14 cellular contexts compared by ENCODE assay signal in genomic region chr4:24991015-24991414, GRCh38. TPM values are rescaled to one million over a fixed set of nuclear protein-coding genes. Genes with fewer than 3 reads are reported as not detected.
DNase-seq lines count a peak whose midpoint lies in the region; ATAC-seq and TF ChIP-seq lines count a peak whose summit lies in the region.
"Had no signal": no experiment of that assay in that cellular context is flagged by ENCODE, and none has a peak within 500 bp of the region (broad histone marks: within the 10 kb centered on the region; RNA-seq: fewer than 3 reads in every experiment).

No MANE protein-coding gene starts in this region.

- no peak overlapping the region for H3K4me3 Mint-ChIP-seq in mesothelial cell of epicardium
- H3K4me3 Mint-ChIP-seq: activated naive CD4-positive, alpha-beta T cell treated with anti-CD3 and anti-CD28 coated beads, Interleukin-2, amount 10 ng/mL, durations not matched to agents 7 days and 5 days; CD14-positive monocyte; GM23338; naive thymus-derived CD4-positive, alpha-beta T cell had no signal

- H3K9me3 Mint-ChIP-seq in mesothelial cell of epicardium, result peaks cover 18% of the 10 kb centered on the region
- H3K9me3 Mint-ChIP-seq: activated naive CD4-positive, alpha-beta T cell treated with anti-CD3 and anti-CD28 coated beads, Interleukin-2, amount 10 ng/mL, durations not matched to agents 7 days and 5 days had no signal

- no peaks in the 10 kb centered on the region for H3K4me1 ChIP-seq in foreskin keratinocyte

- peaks cover 3% of the 10 kb centered on the region for H3K27me3 ChIP-seq in foreskin keratinocyte

- ATAC-seq in foreskin keratinocyte, result peak; percentile 36
- ATAC-seq in HG03457 (IDR thresholded peaks at IDR 0.05; ENCODE audit: unreplicated experiment), result no peak
- ATAC-seq in GM21526 (IDR thresholded peaks at IDR 0.05; ENCODE audit: low FRiP score, unreplicated experiment), result no peak
- ATAC-seq: GM23338; naive thymus-derived CD4-positive, alpha-beta T cell; stimulated activated naive CD8-positive, alpha-beta T cell treated with anti-CD3 and anti-CD28 coated beads, Interleukin-15, Interleukin-2, amounts not matched to agents 100 U/mL and 50 U/mL, for 24 hours had no signal

- no peaks in the 10 kb centered on the region for H3K27me3 Mint-ChIP-seq in mesothelial cell of epicardium (ENCODE audit: low read depth)

- DNase-seq in GM04504 (ENCODE audit: low read depth), result peak; percentile 48
- DNase-seq in astrocyte of the hippocampus (ENCODE audit: low read depth, low spot score), result peak; percentile 67
- DNase-seq in foreskin keratinocyte, result peak in 1 of 2 donors; percentile 45
- peak; percentile 94 for DNase-seq in pulmonary artery endothelial cell (ENCODE audit: low read depth, low spot score)
- no peak for DNase-seq in mesothelial cell of epicardium (ENCODE audit: low spot score in 2 of 2, unreplicated experiment in 2 of 2)
- no peak for DNase-seq in stimulated activated CD4-positive, alpha-beta T cell treated with anti-CD3 and anti-CD28 coated beads, Interleukin-4, amount 100 ng/mL, for 1 hour
- DNase-seq: activated naive CD4-positive, alpha-beta T cell treated with anti-CD3 and anti-CD28 coated beads, Interleukin-2, amount 10 ng/mL, durations not matched to agents 7 days and 5 days; naive thymus-derived CD4-positive, alpha-beta T cell; SK-N-SH; stimulated activated naive CD8-positive, alpha-beta T cell treated with anti-CD3 and anti-CD28 coated beads, Interleukin-15, Interleukin-2, amounts not matched to agents 100 U/mL and 50 U/mL, for 24 hours had no signal

- no peak overlapping the region for H3K27ac ChIP-seq in foreskin keratinocyte

- H3K4me1 Mint-ChIP-seq in mesothelial cell of epicardium, result no peaks in the 10 kb centered on the region
- H3K4me1 Mint-ChIP-seq: activated naive CD4-positive, alpha-beta T cell treated with anti-CD3 and anti-CD28 coated beads, Interleukin-2, amount 10 ng/mL, durations not matched to agents 7 days and 5 days had no signal

- no peak overlapping the region for H3K27ac Mint-ChIP-seq in mesothelial cell of epicardium
- H3K27ac Mint-ChIP-seq: activated naive CD4-positive, alpha-beta T cell treated with anti-CD3 and anti-CD28 coated beads, Interleukin-2, amount 10 ng/mL, durations not matched to agents 7 days and 5 days; CD14-positive monocyte; GM23338; naive thymus-derived CD4-positive, alpha-beta T cell had no signal

- no peaks in the 10 kb centered on the region for H3K36me3 Mint-ChIP-seq in mesothelial cell of epicardium
- H3K36me3 Mint-ChIP-seq: activated naive CD4-positive, alpha-beta T cell treated with anti-CD3 and anti-CD28 coated beads, Interleukin-2, amount 10 ng/mL, durations not matched to agents 7 days and 5 days; CD14-positive monocyte had no signal

- no peak for TF ChIP-seq CTCF in foreskin keratinocyte (conservative IDR thresholded peaks at IDR 0.05)
- no peak for TF ChIP-seq CTCF in mesothelial cell of epicardium (IDR thresholded peaks at IDR 0.05; ENCODE audit: unreplicated experiment)

RNA-seq across cellular contexts. Expression of gene LGI2, which starts 39.7 kb away (rescaled TPM):
- not detected in 2 replicates for total RNA-seq in foreskin keratinocyte
- not detected in 2 replicates for polyA plus RNA-seq in foreskin keratinocyte
- 0.04 and 0.13 TPM in 2 replicates for total RNA-seq in pulmonary artery endothelial cell
- total RNA-seq in mesothelial cell of epicardium, result 4.0 to 4.5 TPM (median 4.1 TPM) in 3 replicates
- total RNA-seq: naive thymus-derived CD4-positive, alpha-beta T cell had no signal
- polyA plus RNA-seq: naive thymus-derived CD4-positive, alpha-beta T cell; SK-N-SH had no signal

Comparison
In these comparisons a context has a peak if more than half of its experiments do, and no peak if none do; other contexts are left out.
1. DNase-seq: peak in GM04504 (single experiment), astrocyte of the hippocampus (single experiment) and pulmonary artery endothelial cell (single experiment); none in mesothelial cell of epicardium (0 of 2) and stimulated activated CD4-positive, alpha-beta T cell treated with anti-CD3 and anti-CD28 coated beads, Interleukin-4, amount 100 ng/mL, for 1 hour (single experiment).